ENCODE assay signal across 1 cellular context in the genomic region with DNA sequence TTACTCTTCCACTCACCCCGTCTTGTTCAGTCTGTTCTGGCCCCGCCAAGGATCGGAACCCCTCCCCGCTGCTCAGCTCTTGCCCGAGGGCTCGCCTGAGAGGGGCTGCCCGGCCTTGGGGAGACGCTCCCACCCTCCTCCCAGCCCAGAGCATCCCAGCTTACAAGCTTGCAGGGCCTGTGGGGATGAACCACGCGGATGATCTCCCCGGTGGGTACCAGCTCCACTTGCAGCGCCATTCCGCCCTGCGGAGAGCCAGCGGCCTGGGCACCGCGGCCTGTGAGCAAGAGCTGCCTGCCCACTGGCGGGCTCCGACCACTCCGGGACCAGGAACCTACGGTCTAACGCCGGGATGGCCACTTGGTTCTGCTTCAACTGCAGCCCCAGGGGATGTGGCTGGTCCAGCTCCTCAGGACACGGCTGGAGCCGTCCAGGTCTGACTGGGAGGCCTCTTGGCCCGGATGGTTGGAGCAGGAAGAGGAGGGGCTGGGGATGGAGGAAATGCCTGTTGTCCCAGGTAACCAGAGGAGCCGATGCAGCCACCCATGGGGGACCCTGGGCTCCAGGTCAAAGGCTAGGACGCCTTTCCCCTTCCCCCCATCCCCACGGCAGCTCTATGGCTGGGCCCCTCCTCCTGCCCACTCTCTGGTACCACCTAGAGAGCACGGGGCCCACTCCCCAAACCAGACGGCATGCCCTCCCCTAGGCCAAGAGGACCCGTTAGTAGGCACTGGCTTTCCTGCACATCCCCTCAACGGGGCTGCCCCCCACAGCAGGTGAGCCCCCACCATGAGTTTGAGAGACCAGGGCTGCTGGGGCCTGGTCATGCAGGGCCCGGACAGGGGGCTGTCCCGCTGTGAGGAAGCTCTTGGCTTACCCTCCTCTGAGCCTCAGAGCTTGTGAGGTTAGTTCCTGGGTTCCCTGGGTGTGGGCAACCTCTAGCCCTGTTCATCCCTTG.
TF ChIP-seq lines count a peak whose summit lies in the region.

A gene with protein sequence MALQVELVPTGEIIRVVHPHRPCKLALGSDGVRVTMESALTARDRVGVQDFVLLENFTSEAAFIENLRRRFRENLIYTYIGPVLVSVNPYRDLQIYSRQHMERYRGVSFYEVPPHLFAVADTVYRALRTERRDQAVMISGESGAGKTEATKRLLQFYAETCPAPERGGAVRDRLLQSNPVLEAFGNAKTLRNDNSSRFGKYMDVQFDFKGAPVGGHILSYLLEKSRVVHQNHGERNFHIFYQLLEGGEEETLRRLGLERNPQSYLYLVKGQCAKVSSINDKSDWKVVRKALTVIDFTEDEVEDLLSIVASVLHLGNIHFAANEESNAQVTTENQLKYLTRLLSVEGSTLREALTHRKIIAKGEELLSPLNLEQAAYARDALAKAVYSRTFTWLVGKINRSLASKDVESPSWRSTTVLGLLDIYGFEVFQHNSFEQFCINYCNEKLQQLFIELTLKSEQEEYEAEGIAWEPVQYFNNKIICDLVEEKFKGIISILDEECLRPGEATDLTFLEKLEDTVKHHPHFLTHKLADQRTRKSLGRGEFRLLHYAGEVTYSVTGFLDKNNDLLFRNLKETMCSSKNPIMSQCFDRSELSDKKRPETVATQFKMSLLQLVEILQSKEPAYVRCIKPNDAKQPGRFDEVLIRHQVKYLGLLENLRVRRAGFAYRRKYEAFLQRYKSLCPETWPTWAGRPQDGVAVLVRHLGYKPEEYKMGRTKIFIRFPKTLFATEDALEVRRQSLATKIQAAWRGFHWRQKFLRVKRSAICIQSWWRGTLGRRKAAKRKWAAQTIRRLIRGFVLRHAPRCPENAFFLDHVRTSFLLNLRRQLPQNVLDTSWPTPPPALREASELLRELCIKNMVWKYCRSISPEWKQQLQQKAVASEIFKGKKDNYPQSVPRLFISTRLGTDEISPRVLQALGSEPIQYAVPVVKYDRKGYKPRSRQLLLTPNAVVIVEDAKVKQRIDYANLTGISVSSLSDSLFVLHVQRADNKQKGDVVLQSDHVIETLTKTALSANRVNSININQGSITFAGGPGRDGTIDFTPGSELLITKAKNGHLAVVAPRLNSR (minus strand): TSS at position 438 of the 958 bp plus-strand sequence. CDS start 199 bp downstream, at position 239.

TF ChIP-seq in IMR-90, 13 proteins besides CTCF, POLR2A, EP300 and RAD21 (continued from another document):
- TF ChIP-seq RCOR1 (IDR thresholded peaks at IDR 0.05; ENCODE audit: insufficient replicate concordance, low read length) = no peak
- TF ChIP-seq RFX5 (IDR thresholded peaks at IDR 0.05; ENCODE audit: low read depth, low read length) = no peak
- TF ChIP-seq CHD1 (IDR thresholded peaks at IDR 0.05; ENCODE audit: low read depth, low read length) = no peak
- TF ChIP-seq, protein P1, sequence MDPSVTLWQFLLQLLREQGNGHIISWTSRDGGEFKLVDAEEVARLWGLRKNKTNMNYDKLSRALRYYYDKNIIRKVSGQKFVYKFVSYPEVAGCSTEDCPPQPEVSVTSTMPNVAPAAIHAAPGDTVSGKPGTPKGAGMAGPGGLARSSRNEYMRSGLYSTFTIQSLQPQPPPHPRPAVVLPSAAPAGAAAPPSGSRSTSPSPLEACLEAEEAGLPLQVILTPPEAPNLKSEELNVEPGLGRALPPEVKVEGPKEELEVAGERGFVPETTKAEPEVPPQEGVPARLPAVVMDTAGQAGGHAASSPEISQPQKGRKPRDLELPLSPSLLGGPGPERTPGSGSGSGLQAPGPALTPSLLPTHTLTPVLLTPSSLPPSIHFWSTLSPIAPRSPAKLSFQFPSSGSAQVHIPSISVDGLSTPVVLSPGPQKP (IDR thresholded peaks at IDR 0.05; ENCODE audit: borderline replicate concordance, low read depth, low read length) = no peak
- TF ChIP-seq NFE2L2 (IDR thresholded peaks at IDR 0.05; ENCODE audit: low read depth, low read length) = no peak
- TF ChIP-seq, protein P2, sequence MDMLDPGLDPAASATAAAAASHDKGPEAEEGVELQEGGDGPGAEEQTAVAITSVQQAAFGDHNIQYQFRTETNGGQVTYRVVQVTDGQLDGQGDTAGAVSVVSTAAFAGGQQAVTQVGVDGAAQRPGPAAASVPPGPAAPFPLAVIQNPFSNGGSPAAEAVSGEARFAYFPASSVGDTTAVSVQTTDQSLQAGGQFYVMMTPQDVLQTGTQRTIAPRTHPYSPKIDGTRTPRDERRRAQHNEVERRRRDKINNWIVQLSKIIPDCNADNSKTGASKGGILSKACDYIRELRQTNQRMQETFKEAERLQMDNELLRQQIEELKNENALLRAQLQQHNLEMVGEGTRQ (IDR thresholded peaks at IDR 0.05; ENCODE audit: low read depth, low read length) = no peak
- no peak for TF ChIP-seq FOS (IDR thresholded peaks at IDR 0.05; ENCODE audit: low read depth, low read length)
TF ChIP-seq in IMR-90: peak in this region for 0.
